Comparison of ENCODE assay signal across 8 cellular contexts in the genomic region with DNA sequence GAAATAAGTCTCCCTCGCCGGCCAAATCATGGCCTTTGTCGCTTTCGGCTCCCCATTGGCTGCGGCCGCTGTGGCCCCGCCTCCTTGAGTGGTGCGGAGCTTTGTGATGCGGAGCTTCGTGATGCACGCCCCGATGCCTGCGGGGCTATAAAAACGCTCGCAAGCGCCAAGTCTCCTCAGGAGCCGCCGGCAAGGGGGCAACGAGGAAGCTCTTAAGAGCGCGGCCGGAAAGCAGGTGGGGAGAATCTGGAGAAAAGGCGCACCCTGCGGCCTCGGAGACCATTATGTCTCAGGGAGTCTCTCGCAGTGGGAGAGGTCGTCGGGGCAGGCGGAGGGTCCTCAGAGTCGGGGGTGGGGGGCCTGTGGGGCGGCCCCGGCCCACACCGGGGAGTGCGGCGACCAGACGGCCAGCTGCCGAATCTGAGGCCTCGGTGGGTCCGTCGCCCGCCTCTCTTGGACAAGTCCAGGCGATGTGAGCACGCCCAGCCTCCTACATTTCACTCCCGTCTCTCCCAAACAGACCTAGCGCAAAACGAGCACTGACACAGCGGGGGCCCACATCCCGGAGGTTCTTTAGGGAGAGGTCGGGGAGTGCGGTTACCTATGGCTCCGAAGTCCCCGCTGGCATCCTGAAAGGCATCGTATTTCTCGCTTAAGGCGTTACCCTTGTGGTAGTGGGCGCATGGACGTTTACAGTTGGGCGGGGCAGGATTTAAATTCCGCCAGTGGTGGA. TPM values are rescaled to one million over a fixed set of nuclear protein-coding genes. Genes with fewer than 3 reads are reported as not detected.
DNase-seq lines count a peak whose midpoint lies in the region; ATAC-seq lines count a peak whose summit lies in the region.

A gene with protein sequence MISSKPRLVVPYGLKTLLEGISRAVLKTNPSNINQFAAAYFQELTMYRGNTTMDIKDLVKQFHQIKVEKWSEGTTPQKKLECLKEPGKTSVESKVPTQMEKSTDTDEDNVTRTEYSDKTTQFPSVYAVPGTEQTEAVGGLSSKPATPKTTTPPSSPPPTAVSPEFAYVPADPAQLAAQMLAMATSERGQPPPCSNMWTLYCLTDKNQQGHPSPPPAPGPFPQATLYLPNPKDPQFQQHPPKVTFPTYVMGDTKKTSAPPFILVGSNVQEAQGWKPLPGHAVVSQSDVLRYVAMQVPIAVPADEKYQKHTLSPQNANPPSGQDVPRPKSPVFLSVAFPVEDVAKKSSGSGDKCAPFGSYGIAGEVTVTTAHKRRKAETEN (plus strand): TSS at position 179 of the 733 bp plus-strand sequence. CDS start 4,053 bp downstream, outside the sequence.

- peak within 1 kb of the TSS; percentile 61 for H3K4me3 ChIP-seq in mesendoderm (ENCODE audit: low read length)

- in situ Hi-C loops in endometrial microvascular endothelial cells (cut with HindIII; ENCODE audit: inconsistent ontology term, low pct_unique_long_range_greater_than_20kb, low sequenced_read_pairs) = no loop called here

- peaks cover 7% of the 10 kb centered on the region for H3K4me1 ChIP-seq in mesendoderm (ENCODE audit: control insufficient read depth, low read depth, low read length)

- no peaks in the 10 kb centered on the region for H3K36me3 ChIP-seq in mesendoderm (ENCODE audit: control insufficient read depth, insufficient read depth, low read length)

- H2BK120ac ChIP-seq in mesendoderm (ENCODE audit: low read depth, low read length) = no peak within 1 kb of the TSS

- H3K56ac ChIP-seq in mesendoderm (ENCODE audit: low read length) = peak within 1 kb of the TSS; percentile 92

- peak within 1 kb of the TSS; percentile 46 for H3K18ac ChIP-seq in mesendoderm (ENCODE audit: low read length)

- no peaks in the 10 kb centered on the region for H3K79me2 ChIP-seq in mesendoderm (ENCODE audit: control insufficient read depth, insufficient read depth, low read length)

- no peaks in the 10 kb centered on the region for H3K79me1 ChIP-seq in mesendoderm (ENCODE audit: low read length)

- no peak within 1 kb of the TSS for H2AK5ac ChIP-seq in mesendoderm (ENCODE audit: low read length)

- H3K27ac ChIP-seq in mesendoderm (ENCODE audit: low read depth, low read length) = no peak within 1 kb of the TSS

- DNase-seq in NCI-H460 (ENCODE audit: extremely low read depth, low read depth) (peak; percentile 89), mesendoderm (peak; percentile 96), cortex of kidney (lab: John Stamatoyannopoulos, UW) (no peak)
- peak; percentile 72 for DNase-seq in activated CD8-positive, alpha-beta memory T cell treated with anti-CD3 and anti-CD28 coated beads, Interleukin-2, amount 50 U/mL, for 4 hours
- DNase-seq in stimulated activated CD8-positive, alpha-beta memory T cell treated with anti-CD3 and anti-CD28 coated beads, Interleukin-12 subunit alpha, Interleukin-12 subunit beta, amount 100 ng/mL, for 1 hour (ENCODE audit: low read depth) = peak; percentile 49

- H3K4me2 ChIP-seq in mesendoderm (ENCODE audit: low read length) = peak within 1 kb of the TSS; percentile 79

- peak within 1 kb of the TSS; percentile 82 for H3K4ac ChIP-seq in mesendoderm (ENCODE audit: low read depth, low read length)

- peak within 1 kb of the TSS; percentile 84 for H3K9ac ChIP-seq in mesendoderm (ENCODE audit: low read length)

- H2BK5ac ChIP-seq in mesendoderm (ENCODE audit: low read length) = no peak within 1 kb of the TSS

- H4K5ac ChIP-seq in mesendoderm (ENCODE audit: low read length) = peak within 1 kb of the TSS; percentile 81

- no peak within 1 kb of the TSS for H4K8ac ChIP-seq in mesendoderm (ENCODE audit: low read depth, low read length)

- ATAC-seq in GM18511 (IDR thresholded peaks at IDR 0.05; ENCODE audit: unreplicated experiment) = peak; percentile 95
- ATAC-seq in HG02973 (IDR thresholded peaks at IDR 0.05; ENCODE audit: unreplicated experiment) = peak; percentile 95

- WGBS in mesendoderm (ENCODE audit: extremely low coverage, insufficient coverage, low lambda C conversion rate) = no CpG with 5 or more reads among the region's 59 CpGs

- H2BK15ac ChIP-seq in mesendoderm (replicated peaks; ENCODE audit: low read depth) = no peak within 1 kb of the TSS

- no peak within 1 kb of the TSS for H3K23ac ChIP-seq in mesendoderm (ENCODE audit: low read length)

- no peaks in the 10 kb centered on the region for H3K27me3 ChIP-seq in mesendoderm (ENCODE audit: insufficient read depth, low read length, poor library complexity)

RNA-seq across cellular contexts. Expression of the gene that starts here (rescaled TPM):
- 36.7 and 37.3 TPM in 2 replicates for total RNA-seq in NCI-H460 (2014; rRNA removed; shearing (Covaris generic))
- polyA plus RNA-seq in NCI-H460 (2014; cell fraction: nucleus; rRNA removed) = 54.1 and 60.1 TPM in 2 replicates
- total RNA-seq in endometrial microvascular endothelial cells (ENCODE audit: inconsistent ontology term) = 12.5 TPM
- 23.0 TPM for polyA plus RNA-seq in mesendoderm (2013, experiment 1 of 2)
- polyA plus RNA-seq in mesendoderm (2013, experiment 2 of 2) = 22.3 TPM
